21 cellular contexts compared by ENCODE assay signal in genomic region chr4:55510685-55511084, GRCh38.
"Had no signal": no experiment of that assay in that cellular context is flagged by ENCODE, and none has a peak within 500 bp of the region (broad histone marks: within the 10 kb centered on the region; RNA-seq: fewer than 3 reads in every experiment).

No MANE protein-coding gene starts in this region.

- H3K4me1 ChIP-seq: gastrocnemius medialis had no signal

- H3K9me3 Mint-ChIP-seq: T-helper 2 cell treated with Interferon-gamma antibody and Interleukin-4, amounts not matched to agents 5 μg/mL and 100 μg/mL, for 36 hours had no signal

- DNase-seq: activated CD4-positive, alpha-beta memory T cell treated with anti-CD3 and anti-CD28 coated beads for 36 hours; activated CD4-positive, alpha-beta T cell treated with anti-CD3 and anti-CD28 coated beads for 36 hours; activated naive CD4-positive, alpha-beta T cell treated with Interleukin-2 at 50 U/mL for 16 hours; activated T-cell treated with anti-CD3 and anti-CD28 coated beads, Interleukin-2, amount 50 U/mL, for 1 hour; aorta; cerebellar nuclear complex; cortex of kidney; gastrocnemius medialis; head of caudate nucleus; kidney; midbrain; occipital lobe; stimulated activated CD4-positive, alpha-beta T cell treated with anti-CD3 and anti-CD28 coated beads, Interleukin-2, amount 100 ng/mL, for 24 hours; stimulated activated naive CD8-positive, alpha-beta T cell treated with anti-CD3 and anti-CD28 coated beads, Interleukin-15, Interleukin-2, amounts not matched to agents 100 U/mL and 50 U/mL, for 24 hours; trophoblast cell had no signal

- H3K9me3 ChIP-seq: gastrocnemius medialis had no signal

- H3K27ac Mint-ChIP-seq: activated CD4-positive, alpha-beta memory T cell treated with anti-CD3 and anti-CD28 coated beads for 36 hours; activated CD4-positive, alpha-beta T cell treated with anti-CD3 and anti-CD28 coated beads for 36 hours; activated T-helper 2 cell treated with anti-CD3 and anti-CD28 coated beads, Interferon-gamma antibody, Interleukin-2, Interleukin-4, amounts not matched to agents 10 μg/mL and 5 μg/mL and 100 μg/mL, durations not matched to agents 14 hours and 24 hours and 36 hours; T-helper 2 cell treated with Interferon-gamma antibody and Interleukin-4, amounts not matched to agents 5 μg/mL and 100 μg/mL, for 36 hours had no signal

- H3K27me3 Mint-ChIP-seq: activated CD4-positive, alpha-beta memory T cell treated with anti-CD3 and anti-CD28 coated beads for 36 hours; activated CD4-positive, alpha-beta T cell treated with anti-CD3 and anti-CD28 coated beads for 36 hours had no signal

- H3K36me3 ChIP-seq: gastrocnemius medialis had no signal

- H3K4me3 ChIP-seq: gastrocnemius medialis, lung had no signal

- ATAC-seq: activated CD4-positive, alpha-beta T cell treated with anti-CD3 and anti-CD28 coated beads for 36 hours; esophagus mucosa; gastrocnemius medialis; left lobe of liver; stimulated activated naive CD8-positive, alpha-beta T cell treated with anti-CD3 and anti-CD28 coated beads, Interleukin-15, Interleukin-2, amounts not matched to agents 100 U/mL and 50 U/mL, for 24 hours; WTC11 had no signal

- H3K27me3 ChIP-seq: gastrocnemius medialis had no signal

- H3K4me3 Mint-ChIP-seq: activated CD4-positive, alpha-beta memory T cell treated with anti-CD3 and anti-CD28 coated beads for 36 hours; activated CD4-positive, alpha-beta T cell treated with anti-CD3 and anti-CD28 coated beads for 36 hours; T-helper 2 cell treated with Interferon-gamma antibody and Interleukin-4, amounts not matched to agents 5 μg/mL and 100 μg/mL, for 36 hours; WTC11 had no signal

- H3K27ac ChIP-seq: gastrocnemius medialis had no signal
